24 cellular contexts compared by ENCODE assay signal in genomic region chr4:135072553-135072952, GRCh38.
"Had no signal": no experiment of that assay in that cellular context is flagged by ENCODE, and none has a peak within 500 bp of the region (broad histone marks: within the 10 kb centered on the region; RNA-seq: fewer than 3 reads in every experiment).

No MANE protein-coding gene starts in this region.

- H3K4me3 Mint-ChIP-seq: dendritic cell treated with granulocyte-macrophage colony-stimulating factor and Interleukin-4, amounts not matched to agents 40 ng/mL and 50 ng/mL, for 4 days; mesothelial cell of epicardium; naive B cell had no signal

- H3K4me1 Mint-ChIP-seq: mesothelial cell of epicardium, naive B cell had no signal

- H3K27ac Mint-ChIP-seq: dendritic cell treated with granulocyte-macrophage colony-stimulating factor and Interleukin-4, amounts not matched to agents 40 ng/mL and 50 ng/mL, for 4 days; mesothelial cell of epicardium; naive B cell had no signal

- H3K4me3 ChIP-seq: colonic mucosa, esophagus squamous epithelium, gastrocnemius medialis, heart right ventricle, left lung, lower lobe of right lung, mucosa of descending colon had no signal

- H3K9me3 ChIP-seq: colonic mucosa, esophagus squamous epithelium, gastrocnemius medialis had no signal

- H3K27me3 Mint-ChIP-seq: dendritic cell treated with granulocyte-macrophage colony-stimulating factor and Interleukin-4, amounts not matched to agents 40 ng/mL and 50 ng/mL, for 4 days; naive B cell had no signal

- H3K27ac ChIP-seq: colonic mucosa, epithelial cell of prostate, esophagus squamous epithelium, gastrocnemius medialis, heart right ventricle, left lung, lower lobe of right lung had no signal

- H3K4me1 ChIP-seq: colonic mucosa, esophagus squamous epithelium, gastrocnemius medialis, heart right ventricle, left lung, lower lobe of right lung had no signal

- H3K27me3 ChIP-seq: colonic mucosa, esophagus squamous epithelium, gastrocnemius medialis, heart right ventricle, left lung had no signal

- ATAC-seq: esophagus mucosa, gastrocnemius medialis, heart right ventricle, left cardiac atrium, left lung, left ventricle myocardium superior, lower lobe of right lung, mucosa of descending colon had no signal

- DNase-seq: colonic mucosa; cortex of kidney; effector CD4-positive, alpha-beta T cell; effector memory CD4-positive, alpha-beta T cell; erythroblast; esophagus squamous epithelium; foreskin fibroblast; foreskin melanocyte; gastrocnemius medialis; glutamatergic neuron; head of caudate nucleus; heart right ventricle; hippocampal formation; left cardiac atrium; left lung; left ventricle myocardium superior; lower lobe of right lung; mesenchymal stem cell; mucosa of descending colon; naive B cell had no signal

- H3K36me3 ChIP-seq: colonic mucosa, esophagus squamous epithelium, gastrocnemius medialis, heart right ventricle, left lung, lower lobe of right lung had no signal
